Comparison of ENCODE assay signal across 8 cellular contexts in genomic region chr7:131226116-131226562, GRCh38.
A peak's percentile ranks its signal among the peaks of the same experiment; 100 is the strongest.
DNase-seq lines count a peak whose midpoint lies in the region; ATAC-seq and TF ChIP-seq lines count a peak whose summit lies in the region.

No MANE protein-coding gene starts in this region.

- H3K27me3 Mint-ChIP-seq in nephron (ENCODE audit: low read depth) = no peaks in the 10 kb centered on the region
- no peaks in the 10 kb centered on the region for H3K27me3 Mint-ChIP-seq in activated T-helper 2 cell treated with anti-CD3 and anti-CD28 coated beads, Interferon-gamma antibody, Interleukin-2, Interleukin-4, amounts not matched to agents 10 μg/mL and 5 μg/mL and 100 μg/mL, durations not matched to agents 14 hours and 24 hours and 36 hours (ENCODE audit: low read depth)

- peak overlapping the region; percentile 72 for H3K27ac ChIP-seq in cingulate gyrus (ENCODE audit: low read depth, low read length)

- peak overlapping the region; percentile 94 to 97 (median 97) for H3K27ac Mint-ChIP-seq in nephron
- no peak overlapping the region for H3K27ac Mint-ChIP-seq in activated T-helper 2 cell treated with anti-CD3 and anti-CD28 coated beads, Interferon-gamma antibody, Interleukin-2, Interleukin-4, amounts not matched to agents 10 μg/mL and 5 μg/mL and 100 μg/mL, durations not matched to agents 14 hours and 24 hours and 36 hours

- no peak for TF ChIP-seq CTCF in nephron (IDR thresholded peaks at IDR 0.05; ENCODE audit: unreplicated experiment in 3 of 3)

- H3K9me3 Mint-ChIP-seq in nephron = peaks cover 6% of the 10 kb centered on the region
- peaks cover 3% of the 10 kb centered on the region for H3K9me3 Mint-ChIP-seq in activated T-helper 2 cell treated with anti-CD3 and anti-CD28 coated beads, Interferon-gamma antibody, Interleukin-2, Interleukin-4, amounts not matched to agents 10 μg/mL and 5 μg/mL and 100 μg/mL, durations not matched to agents 14 hours and 24 hours and 36 hours

- ATAC-seq in HG03354 (IDR thresholded peaks at IDR 0.05; ENCODE audit: poor library complexity, severe bottlenecking, unreplicated experiment) = peak; percentile 54

- no peaks in the 10 kb centered on the region for H3K36me3 Mint-ChIP-seq in nephron (ENCODE audit: low read depth)
- no peaks in the 10 kb centered on the region for H3K36me3 Mint-ChIP-seq in activated T-helper 2 cell treated with anti-CD3 and anti-CD28 coated beads, Interferon-gamma antibody, Interleukin-2, Interleukin-4, amounts not matched to agents 10 μg/mL and 5 μg/mL and 100 μg/mL, durations not matched to agents 14 hours and 24 hours and 36 hours (ENCODE audit: low read depth)

- H3K4me1 Mint-ChIP-seq in nephron = peaks cover 13% of the 10 kb centered on the region
- peaks cover 34% of the 10 kb centered on the region for H3K4me1 Mint-ChIP-seq in activated T-helper 2 cell treated with anti-CD3 and anti-CD28 coated beads, Interferon-gamma antibody, Interleukin-2, Interleukin-4, amounts not matched to agents 10 μg/mL and 5 μg/mL and 100 μg/mL, durations not matched to agents 14 hours and 24 hours and 36 hours (ENCODE audit: low read depth)

- H3K4me3 ChIP-seq in MG63 = no peak overlapping the region

- H3K9me3 ChIP-seq in MG63 = no peaks in the 10 kb centered on the region

- H3K4me3 Mint-ChIP-seq in nephron = no peak overlapping the region
- no peak overlapping the region for H3K4me3 Mint-ChIP-seq in activated T-helper 2 cell treated with anti-CD3 and anti-CD28 coated beads, Interferon-gamma antibody, Interleukin-2, Interleukin-4, amounts not matched to agents 10 μg/mL and 5 μg/mL and 100 μg/mL, durations not matched to agents 14 hours and 24 hours and 36 hours (ENCODE audit: low read depth)

- intact Hi-C loops in activated T-helper 2 cell treated with anti-CD3 and anti-CD28 coated beads, Interferon-gamma antibody, Interleukin-2, Interleukin-4, amounts not matched to agents 10 μg/mL and 5 μg/mL and 100 μg/mL, durations not matched to agents 14 hours and 24 hours and 36 hours (cut with micrococcal nuclease) = no loop called here

- H3K36me3 ChIP-seq in MG63 = no peaks in the 10 kb centered on the region

- DNase-seq in DMS53 (lab: John Stamatoyannopoulos, UW) (peak; percentile 76), NCI-H1694 (lab: John Stamatoyannopoulos, UW) (no peak), MG63 (no peak), cerebellar nuclear complex (lab: John Stamatoyannopoulos, UW) (no peak)
- DNase-seq in activated T-helper 2 cell treated with anti-CD3 and anti-CD28 coated beads, Interferon-gamma antibody, Interleukin-2, Interleukin-4, amounts not matched to agents 10 μg/mL and 5 μg/mL and 100 μg/mL, durations not matched to agents 14 hours and 24 hours and 36 hours (ENCODE audit: low spot score) = no peak

- no peaks in the 10 kb centered on the region for H3K27me3 ChIP-seq in MG63
